Comparison of ENCODE assay signal across 12 cellular contexts in genomic region chr11:96217206-96217605, GRCh38.
DNase-seq lines count a peak whose midpoint lies in the region; ATAC-seq and TF ChIP-seq lines count a peak whose summit lies in the region.
"Had no signal": no experiment of that assay in that cellular context is flagged by ENCODE, and none has a peak within 500 bp of the region (broad histone marks: within the 10 kb centered on the region; RNA-seq: fewer than 3 reads in every experiment).

No MANE protein-coding gene starts in this region.

- POLR2A ChIA-PET in activated CD4-positive, alpha-beta memory T cell treated with anti-CD3 and anti-CD28 coated beads for 36 hours (lab: Charles Lee), result interaction anchor here (1.0 kb wide), 1 partner anchor 11 kb away, joined by 3 read pairs; no protein-coding TSS in a partner anchor

- H3K4me3 ChIP-seq in right cardiac atrium (ENCODE audit: low read length) (no peak overlapping the region), thoracic aorta (no peak overlapping the region)
- H3K4me3 ChIP-seq: skin epidermis had no signal

- CTCF ChIA-PET in activated CD4-positive, alpha-beta memory T cell treated with anti-CD3 and anti-CD28 coated beads for 36 hours (lab: Charles Lee), result no interaction called here

- H3K27ac Mint-ChIP-seq in activated naive CD4-positive, alpha-beta T cell treated with anti-CD3 and anti-CD28 coated beads, Interleukin-2, amount 50 U/mL, for 24 hours, result peak overlapping the region; percentile 99
- H3K27ac Mint-ChIP-seq in activated CD4-positive, alpha-beta memory T cell treated with anti-CD3 and anti-CD28 coated beads for 36 hours, result peak overlapping the region; percentile 72

- H3K4me1 Mint-ChIP-seq in activated naive CD4-positive, alpha-beta T cell treated with anti-CD3 and anti-CD28 coated beads, Interleukin-2, amount 50 U/mL, for 24 hours, result peaks cover 96% of the 10 kb centered on the region
- peaks cover 86% of the 10 kb centered on the region for H3K4me1 Mint-ChIP-seq in activated CD4-positive, alpha-beta memory T cell treated with anti-CD3 and anti-CD28 coated beads for 36 hours (ENCODE audit: low read depth)

- intact Hi-C loops in activated CD4-positive, alpha-beta memory T cell treated with anti-CD3 and anti-CD28 coated beads for 36 hours (cut with micrococcal nuclease), result no loop called here
- intact Hi-C loops in right cardiac atrium (cut with DNase I), result loop anchor here in 1 of 4 donors (5.0 kb wide), 1 partner anchor 160 kb away; no protein-coding TSS in a partner anchor

- no peaks in the 10 kb centered on the region for H3K27me3 ChIP-seq in right cardiac atrium (ENCODE audit: control insufficient read depth, insufficient read depth)
- no peaks in the 10 kb centered on the region for H3K27me3 ChIP-seq in thoracic aorta (replicated peaks; ENCODE audit: insufficient read depth)

- no peak for DNase-seq in activated naive CD4-positive, alpha-beta T cell treated with Interleukin-2 at 50 U/mL for 16 hours
- no peak for DNase-seq in activated CD4-positive, alpha-beta memory T cell treated with anti-CD3 and anti-CD28 coated beads for 36 hours
- DNase-seq in right cardiac atrium (no peak), thoracic aorta (ENCODE audit: low spot score) (no peak)
- DNase-seq in effector CD4-positive, alpha-beta T cell, result no peak
- DNase-seq: dermis blood vessel endothelial cell had no signal

- TF ChIP-seq CTCF in thoracic aorta (IDR thresholded peaks at IDR 0.05), result no peak

- no peaks in the 10 kb centered on the region for H3K36me3 ChIP-seq in thoracic aorta

- H3K4me1 ChIP-seq in right cardiac atrium (ENCODE audit: control insufficient read depth, insufficient read depth, low read length) (peaks cover 21% of the 10 kb centered on the region), thoracic aorta (ENCODE audit: control insufficient read depth in 1 of 2, low read depth in 2 of 2) (peaks cover 86 to 98% of the 10 kb centered on the region in 2 donors)

- H3K36me3 Mint-ChIP-seq in activated naive CD4-positive, alpha-beta T cell treated with anti-CD3 and anti-CD28 coated beads, Interleukin-2, amount 50 U/mL, for 24 hours, result peaks cover 9% of the 10 kb centered on the region
- peaks cover 2% of the 10 kb centered on the region for H3K36me3 Mint-ChIP-seq in activated CD4-positive, alpha-beta memory T cell treated with anti-CD3 and anti-CD28 coated beads for 36 hours

- ATAC-seq in right cardiac atrium (peak; percentile 30 to 52), thoracic aorta (ENCODE audit: insufficient number of reproducible peaks, low FRiP score, low read depth) (no peak), GM19463 (IDR thresholded peaks at IDR 0.05; ENCODE audit: unreplicated experiment) (no peak), GM18861 (IDR thresholded peaks at IDR 0.05; ENCODE audit: unreplicated experiment) (no peak)
- ATAC-seq: esophagus mucosa, HCT116 had no signal

- H3K4me3 Mint-ChIP-seq in activated naive CD4-positive, alpha-beta T cell treated with anti-CD3 and anti-CD28 coated beads, Interleukin-2, amount 50 U/mL, for 24 hours, result peak overlapping the region; percentile 68
- H3K4me3 Mint-ChIP-seq in activated CD4-positive, alpha-beta memory T cell treated with anti-CD3 and anti-CD28 coated beads for 36 hours, result no peak overlapping the region

- H3K27ac ChIP-seq in right cardiac atrium (ENCODE audit: low read length) (no peak overlapping the region), thoracic aorta (peak overlapping the region; percentile 19 to 67)

- H3K27me3 Mint-ChIP-seq in activated naive CD4-positive, alpha-beta T cell treated with anti-CD3 and anti-CD28 coated beads, Interleukin-2, amount 50 U/mL, for 24 hours, result no peaks in the 10 kb centered on the region
- H3K27me3 Mint-ChIP-seq in activated CD4-positive, alpha-beta memory T cell treated with anti-CD3 and anti-CD28 coated beads for 36 hours, result no peaks in the 10 kb centered on the region

- 60% methylated on average over 5 of the region's 5 CpGs for WGBS in right cardiac atrium

- H3K9me3 ChIP-seq in right cardiac atrium (ENCODE audit: control insufficient read depth, low read length) (no peaks in the 10 kb centered on the region), thoracic aorta (no peaks in the 10 kb centered on the region)

- H3K9me3 Mint-ChIP-seq in activated naive CD4-positive, alpha-beta T cell treated with anti-CD3 and anti-CD28 coated beads, Interleukin-2, amount 50 U/mL, for 24 hours, result no peaks in the 10 kb centered on the region
- no peaks in the 10 kb centered on the region for H3K9me3 Mint-ChIP-seq in activated CD4-positive, alpha-beta memory T cell treated with anti-CD3 and anti-CD28 coated beads for 36 hours

Comparison
In these comparisons a context has a peak if more than half of its experiments do, and no peak if none do; other contexts are left out.
1. ATAC-seq: peak in right cardiac atrium (2 of 2); none in thoracic aorta (single experiment), GM19463 (single experiment) and GM18861 (single experiment).